8 cellular contexts compared by ENCODE assay signal in genomic region chr14:100221419-100222218, GRCh38. TPM values are rescaled to one million over a fixed set of nuclear protein-coding genes. Genes with fewer than 3 reads are reported as not detected.
DNase-seq lines count a peak whose midpoint lies in the region; ATAC-seq and TF ChIP-seq lines count a peak whose summit lies in the region.

No MANE protein-coding gene starts in this region.

- DNase-seq in NCI-H187 (lab: John Stamatoyannopoulos, UW) = peak; percentile 28 to 73
- peak; percentile 43 for DNase-seq in activated CD4-positive, CD25-positive, alpha-beta regulatory T cell treated with anti-CD3 and anti-CD28 coated beads, Interleukin-2, amount 50 U/mL, for 16 hours (ENCODE audit: low read depth, low spot score)
- DNase-seq in ecto neural progenitor cell (ENCODE audit: low spot score) = peak; percentile 75
- peak; percentile 80 for DNase-seq in mesenchymal stem cell
- peak; percentile 72 for DNase-seq in stimulated activated CD8-positive, alpha-beta memory T cell treated with anti-CD3 and anti-CD28 coated beads, Interleukin-4, amount 100 ng/mL, for 48 hours
- DNase-seq in NCI-H1694 treated with DMSO at 0.1 percent for 48 hours (lab: John Stamatoyannopoulos, UW) = no peak

- peak overlapping the region; percentile 42 to 90 for H3K4me3 ChIP-seq in mesenchymal stem cell (ENCODE audit: insufficient read depth in 1 of 2, low read depth in 1 of 2, low read length in 2 of 2)

- peak overlapping the region; percentile 80 for H3K4me2 ChIP-seq in mesenchymal stem cell (ENCODE audit: low read length, poor library complexity, severe bottlenecking)

- H3K27me3 ChIP-seq in mesenchymal stem cell (ENCODE audit: control insufficient read depth in 1 of 2, insufficient read depth in 1 of 2, low read length in 2 of 2) = no peaks in the 10 kb centered on the region

- WGBS in mesenchymal stem cell = 5% methylated on average over 15 of the region's 16 CpGs

- H3K9ac ChIP-seq in mesenchymal stem cell (ENCODE audit: low read length) = peak overlapping the region; percentile 90

- H3K27ac ChIP-seq in mesenchymal stem cell (ENCODE audit: low read length, poor library complexity, severe bottlenecking) = peak overlapping the region; percentile 58

- H2BK15ac ChIP-seq in mesenchymal stem cell (ENCODE audit: low read depth, poor library complexity, severe bottlenecking) = no peak overlapping the region

- H4K91ac ChIP-seq in mesenchymal stem cell (ENCODE audit: low read length) = peak overlapping the region; percentile 70

- H3K9me3 ChIP-seq in mesenchymal stem cell (ENCODE audit: control insufficient read depth, low read length) = no peaks in the 10 kb centered on the region

- peak overlapping the region; percentile 49 for H2AK5ac ChIP-seq in mesenchymal stem cell (ENCODE audit: low read length, severe bottlenecking)

- H3K23ac ChIP-seq in mesenchymal stem cell (ENCODE audit: low read length in 2 of 2) = no peak overlapping the region

- peak overlapping the region; percentile 30 to 81 for H3K4ac ChIP-seq in mesenchymal stem cell (ENCODE audit: low read depth in 1 of 2, low read length in 2 of 2)

- H2BK120ac ChIP-seq in mesenchymal stem cell (ENCODE audit: low read depth, low read length) = peak overlapping the region; percentile 88

- peak overlapping the region; percentile 55 to 93 for H3K18ac ChIP-seq in mesenchymal stem cell (ENCODE audit: low read depth in 1 of 2, low read length in 2 of 2)

- peak; percentile 54 for TF ChIP-seq POLR2A in GM18505 (IDR thresholded peaks at IDR 0.05; ENCODE audit: borderline replicate concordance, extremely low read depth, insufficient read depth, insufficient read length)

- H2BK5ac ChIP-seq in mesenchymal stem cell (ENCODE audit: low read depth, low read length, poor library complexity, severe bottlenecking) = no peak overlapping the region

- ATAC-seq in GM18505 (IDR thresholded peaks at IDR 0.05; ENCODE audit: unreplicated experiment) (peak; percentile 83), HG02642 (IDR thresholded peaks at IDR 0.05; ENCODE audit: poor library complexity, unreplicated experiment) (peak; percentile 95)

- peak overlapping the region in 1 of 2 experiments; percentile 24 for H2BK12ac ChIP-seq in mesenchymal stem cell (ENCODE audit: low read length in 2 of 2)

- H3K79me1 ChIP-seq in mesenchymal stem cell (replicated peaks; ENCODE audit: low read length, poor library complexity, severe bottlenecking) = peaks cover 41% of the 10 kb centered on the region

- H2AFZ ChIP-seq in mesenchymal stem cell (ENCODE audit: low read depth, low read length) = peak overlapping the region; percentile 79

- H3K14ac ChIP-seq in mesenchymal stem cell (ENCODE audit: low read length in 2 of 2) = peak overlapping the region in 1 of 2 experiments; percentile 3

- H3K4me1 ChIP-seq in mesenchymal stem cell (ENCODE audit: control insufficient read depth, insufficient read depth, low read depth, low read length) = peaks cover 13% of the 10 kb centered on the region

- no peaks in the 10 kb centered on the region for H3K36me3 ChIP-seq in mesenchymal stem cell (ENCODE audit: control insufficient read depth in 1 of 2, insufficient read depth in 2 of 2, low read depth in 1 of 2, low read length in 2 of 2)

- H4K8ac ChIP-seq in mesenchymal stem cell (ENCODE audit: low read length) = peak overlapping the region; percentile 89

RNA-seq across cellular contexts. Expression of gene YY1, which starts 17.3 kb away (rescaled TPM):
- 111 TPM for polyA plus RNA-seq in mesenchymal stem cell (2013, experiment 1 of 2)
- polyA plus RNA-seq in mesenchymal stem cell (2013, experiment 2 of 2) = 112 TPM
